In genomic region chr7:32941181-32941995, GRCh38 we compare ENCODE assay signal across 8 cellular contexts. TPM values are rescaled to one million over a fixed set of nuclear protein-coding genes. Genes with fewer than 3 reads are reported as not detected.
DNase-seq lines count a peak whose midpoint lies in the region; ATAC-seq lines count a peak whose summit lies in the region.

No MANE protein-coding gene starts in this region.

- peak overlapping the region; percentile 82 for H3K4me3 Mint-ChIP-seq in activated T-cell treated with anti-CD3 and anti-CD28 coated beads, Interleukin-2, amount 50 U/mL, for 24 hours
- H3K4me3 Mint-ChIP-seq in activated CD4-positive, alpha-beta memory T cell treated with anti-CD3 and anti-CD28 coated beads, Interleukin-2, amount 10 ng/mL, durations not matched to agents 7 days and 5 days, result peak overlapping the region; percentile 90
- peak overlapping the region; percentile 86 to 99 for H3K4me3 Mint-ChIP-seq in stimulated activated naive CD8-positive, alpha-beta T cell treated with anti-CD3 and anti-CD28 coated beads, Interleukin-15, amount 100 ng/mL, for 72 hours

- CTCF ChIA-PET in activated CD4-positive, alpha-beta memory T cell treated with anti-CD3 and anti-CD28 coated beads, Interleukin-2, amount 10 ng/mL, durations not matched to agents 7 days and 5 days (lab: Charles Lee), result interaction anchor here (0.6 to 4.0 kb wide), 6 partner anchors 11 to 95 kb away, joined by 3 to 67 read pairs (median 4); no protein-coding TSS in a partner anchor

- H3K4me1 Mint-ChIP-seq in activated T-cell treated with anti-CD3 and anti-CD28 coated beads, Interleukin-2, amount 50 U/mL, for 24 hours (ENCODE audit: low read depth), result peaks cover 11% of the 10 kb centered on the region
- H3K4me1 Mint-ChIP-seq in activated CD4-positive, alpha-beta memory T cell treated with anti-CD3 and anti-CD28 coated beads, Interleukin-2, amount 10 ng/mL, durations not matched to agents 7 days and 5 days, result peaks cover 20% of the 10 kb centered on the region
- peaks cover 18% of the 10 kb centered on the region for H3K4me1 Mint-ChIP-seq in stimulated activated naive CD8-positive, alpha-beta T cell treated with anti-CD3 and anti-CD28 coated beads, Interleukin-15, amount 100 ng/mL, for 72 hours

- no peak for DNase-seq in activated T-cell treated with anti-CD3 and anti-CD28 coated beads, Interleukin-2, amount 50 U/mL, for 24 hours
- DNase-seq in activated T-cell treated with anti-CD3 and anti-CD28 coated beads, Interleukin-2, amount 50 U/mL, for 1 hour, result no peak
- no peak for DNase-seq in activated CD4-positive, alpha-beta memory T cell treated with anti-CD3 and anti-CD28 coated beads, Interleukin-2, amount 10 ng/mL, durations not matched to agents 7 days and 5 days
- DNase-seq in iPS-NIHi11 (ENCODE audit: low spot score), result peak; percentile 38
- no peak for DNase-seq in stimulated activated naive CD8-positive, alpha-beta T cell treated with anti-CD3 and anti-CD28 coated beads, Interleukin-15, amount 100 ng/mL, for 72 hours
- DNase-seq in NK-92 (lab: John Stamatoyannopoulos, UW; ENCODE audit: unreplicated experiment), result no peak
- no peak for DNase-seq in UCSD-AML1 (lab: John Stamatoyannopoulos, UW; ENCODE audit: unreplicated experiment)

- no peaks in the 10 kb centered on the region for H3K9me3 Mint-ChIP-seq in activated T-cell treated with anti-CD3 and anti-CD28 coated beads, Interleukin-2, amount 50 U/mL, for 24 hours
- H3K9me3 Mint-ChIP-seq in activated CD4-positive, alpha-beta memory T cell treated with anti-CD3 and anti-CD28 coated beads, Interleukin-2, amount 10 ng/mL, durations not matched to agents 7 days and 5 days, result peaks cover 7% of the 10 kb centered on the region
- H3K9me3 Mint-ChIP-seq in stimulated activated naive CD8-positive, alpha-beta T cell treated with anti-CD3 and anti-CD28 coated beads, Interleukin-15, amount 100 ng/mL, for 72 hours, result no peaks in the 10 kb centered on the region

- no peak for ATAC-seq in stimulated activated naive CD8-positive, alpha-beta T cell treated with anti-CD3 and anti-CD28 coated beads, Interleukin-15, amount 100 ng/mL, for 72 hours
- no peak for ATAC-seq in GM19324 (IDR thresholded peaks at IDR 0.05; ENCODE audit: low FRiP score, unreplicated experiment)

- POLR2A ChIA-PET in activated CD4-positive, alpha-beta memory T cell treated with anti-CD3 and anti-CD28 coated beads, Interleukin-2, amount 10 ng/mL, durations not matched to agents 7 days and 5 days (lab: Charles Lee), result interaction anchor here (0.6 to 4.5 kb wide), 5 partner anchors 36 to 119 kb away, joined by 3 to 70 read pairs (median 4); partner anchors contain the start of gene KBTBD2

- peaks cover 3% of the 10 kb centered on the region for H3K36me3 Mint-ChIP-seq in activated T-cell treated with anti-CD3 and anti-CD28 coated beads, Interleukin-2, amount 50 U/mL, for 24 hours (ENCODE audit: low read depth)
- peaks cover 17% of the 10 kb centered on the region for H3K36me3 Mint-ChIP-seq in activated CD4-positive, alpha-beta memory T cell treated with anti-CD3 and anti-CD28 coated beads, Interleukin-2, amount 10 ng/mL, durations not matched to agents 7 days and 5 days (ENCODE audit: low read depth)

- no peak overlapping the region for H3K27ac Mint-ChIP-seq in activated T-cell treated with anti-CD3 and anti-CD28 coated beads, Interleukin-2, amount 50 U/mL, for 24 hours
- H3K27ac Mint-ChIP-seq in activated CD4-positive, alpha-beta memory T cell treated with anti-CD3 and anti-CD28 coated beads, Interleukin-2, amount 10 ng/mL, durations not matched to agents 7 days and 5 days, result no peak overlapping the region
- peak overlapping the region in 1 of 2 donors; percentile 97 for H3K27ac Mint-ChIP-seq in stimulated activated naive CD8-positive, alpha-beta T cell treated with anti-CD3 and anti-CD28 coated beads, Interleukin-15, amount 100 ng/mL, for 72 hours

- H3K27me3 Mint-ChIP-seq in activated T-cell treated with anti-CD3 and anti-CD28 coated beads, Interleukin-2, amount 50 U/mL, for 24 hours, result peaks cover 16% of the 10 kb centered on the region
- H3K27me3 Mint-ChIP-seq in activated CD4-positive, alpha-beta memory T cell treated with anti-CD3 and anti-CD28 coated beads, Interleukin-2, amount 10 ng/mL, durations not matched to agents 7 days and 5 days, result peaks cover 7% of the 10 kb centered on the region
- H3K27me3 Mint-ChIP-seq in stimulated activated naive CD8-positive, alpha-beta T cell treated with anti-CD3 and anti-CD28 coated beads, Interleukin-15, amount 100 ng/mL, for 72 hours, result peaks cover 17% of the 10 kb centered on the region

RNA-seq across cellular contexts. Expression of gene FKBP9, which starts 15.9 kb away (rescaled TPM):
- 1 to 10 TPM in 1 of 2 experiments, under 1 TPM in 1; 0.98 to 1.2 TPM for total RNA-seq in activated CD4-positive, alpha-beta memory T cell treated with anti-CD3 and anti-CD28 coated beads, Interleukin-2, amount 10 ng/mL, durations not matched to agents 7 days and 5 days

RNA-seq across cellular contexts. Expression of gene KBTBD2, which starts 49.8 kb away (rescaled TPM):
- total RNA-seq in activated CD4-positive, alpha-beta memory T cell treated with anti-CD3 and anti-CD28 coated beads, Interleukin-2, amount 10 ng/mL, durations not matched to agents 7 days and 5 days, result 10 to 100 TPM; 43.8 to 45.6 TPM
